In genomic region chr3:58609990-58610389, GRCh38 we compare ENCODE assay signal across 15 cellular contexts. TPM values are rescaled to one million over a fixed set of nuclear protein-coding genes. Genes with fewer than 3 reads are reported as not detected.
DNase-seq lines count a peak whose midpoint lies in the region; ATAC-seq, FAIRE-seq and TF ChIP-seq lines count a peak whose summit lies in the region.
"Had no signal": no experiment of that assay in that cellular context is flagged by ENCODE, and none has a peak within 500 bp of the region (broad histone marks: within the 10 kb centered on the region; RNA-seq: fewer than 3 reads in every experiment).

No MANE protein-coding gene starts in this region.

- H3K9me3 Mint-ChIP-seq in HFFc6: no peaks in the 10 kb centered on the region; the same call in 1 of the 2 replicates
- H3K9me3 Mint-ChIP-seq: central memory CD8-positive, alpha-beta T cell; H9 had no signal

- H3K36me3 Mint-ChIP-seq in HFFc6 (ENCODE audit: low read depth): no peaks in the 10 kb centered on the region

- H3K4me3 ChIP-seq in MG63: no peak overlapping the region
- H3K4me3 ChIP-seq: lower lobe of right lung had no signal

- no peak overlapping the region for H3K4me3 Mint-ChIP-seq in HFFc6
- H3K4me3 Mint-ChIP-seq: central memory CD8-positive, alpha-beta T cell; H9 had no signal

- H3K36me3 ChIP-seq in MG63: peaks cover 6% of the 10 kb centered on the region
- H3K36me3 ChIP-seq: lower lobe of right lung had no signal

- H3K4me1 Mint-ChIP-seq in HFFc6 (ENCODE audit: low read depth): peaks cover 32% of the 10 kb centered on the region
- H3K4me1 Mint-ChIP-seq: H9 had no signal

- H3K27me3 Mint-ChIP-seq in HFFc6 (ENCODE audit: insufficient read depth): peaks cover 18% of the 10 kb centered on the region

- no peak for TF ChIP-seq CTCF in HFFc6 (IDR thresholded peaks at IDR 0.05)

- peak; percentile 86 for FAIRE-seq in islet of Langerhans (lab: Jason Lieb, UNC)
- FAIRE-seq: small intestine had no signal

- 0 out of 2 replicates have a peak overlapping the region, but pooled peaks have one; percentile 28 for H3K27ac Mint-ChIP-seq in HFFc6
- H3K27ac Mint-ChIP-seq: H9 had no signal

- no peaks in the 10 kb centered on the region for H3K9me3 ChIP-seq in MG63
- H3K9me3 ChIP-seq: lower lobe of right lung had no signal

- no peaks in the 10 kb centered on the region for H3K27me3 ChIP-seq in MG63

- peak; percentile 56 for ATAC-seq in GM18870 (IDR thresholded peaks at IDR 0.05; ENCODE audit: unreplicated experiment)
- ATAC-seq: lower lobe of right lung had no signal

- DNase-seq in HFFc6 (no peak), MG63 (peak; percentile 75), NCI-H82 treated with DMSO at 0.1 percent for 48 hours (lab: John Stamatoyannopoulos, UW; ENCODE audit: unreplicated experiment) (no peak), DMS114 treated with DMSO at 0.1 percent for 48 hours (lab: John Stamatoyannopoulos, UW; ENCODE audit: unreplicated experiment) (no peak), T1000 (lab: John Stamatoyannopoulos, UW) (no peak)
- DNase-seq: activated CD4-positive, alpha-beta T cell treated with anti-CD3 and anti-CD28 coated beads for 4 hours; activated effector memory CD4-positive, alpha-beta T cell treated with Interleukin-2 at 50 U/mL for 16 hours; H9; hypothalamus; Kasumi-1; lower lobe of right lung; small intestine had no signal

RNA-seq across cellular contexts. Expression of gene FAM107A, which starts 32.8 kb away (rescaled TPM):
- under 1 TPM in 4 of 6 experiments, not detected in 2; 0.11 to 0.22 (median 0.12) TPM for total RNA-seq in HFFc6 (2021; fragmentation: NEBNext Ultra II Directional; extraction: Animal tissue kit (Norgen Biotek cat#: 25700))
- total RNA-seq in MG63 (2014; rRNA removed; shearing (Covaris generic); ENCODE audit: low replicate concordance): 40.7 and 47.1 TPM in 2 replicates

RNA-seq across cellular contexts. Expression of gene FAM3D, which starts 56.6 kb away (rescaled TPM):
- not detected for total RNA-seq in HFFc6 (2021; fragmentation: NEBNext Ultra II Directional; extraction: Animal tissue kit (Norgen Biotek cat#: 25700))
- total RNA-seq in MG63 (2014; rRNA removed; shearing (Covaris generic); ENCODE audit: low replicate concordance): not detected in 2 replicates
- total RNA-seq: H9 had no signal

Comparison
In these comparisons a context has a peak if more than half of its experiments do, and no peak if none do; other contexts are left out.
1. RNA of gene FAM107A, which starts 32.8 kb away (total RNA-seq): 40.7 to 47.1 TPM in MG63; 0.11 to 0.22 TPM in HFFc6; every median in the first group is over 10 times any median in the second.